Comparison of ENCODE assay signal across 11 cellular contexts in genomic region chr11:70324354-70325115, GRCh38. TPM values are rescaled to one million over a fixed set of nuclear protein-coding genes. Genes with fewer than 3 reads are reported as not detected.
DNase-seq lines count a peak whose midpoint lies in the region; ATAC-seq and TF ChIP-seq lines count a peak whose summit lies in the region.
"Had no signal": no experiment of that assay in that cellular context is flagged by ENCODE, and none has a peak within 500 bp of the region (broad histone marks: within the 10 kb centered on the region; RNA-seq: fewer than 3 reads in every experiment).

No MANE protein-coding gene starts in this region.

- peaks cover 19% of the 10 kb centered on the region for H3K79me2 ChIP-seq in GM23338 (replicated peaks; ENCODE audit: insufficient read depth)

- no peak overlapping the region for H3K4me3 ChIP-seq in GM23338
- no peak overlapping the region for H3K4me3 ChIP-seq in ectodermal cell (ENCODE audit: insufficient read depth, low read depth, low read length)
- H3K4me3 ChIP-seq in skin epidermis = no peak overlapping the region

- TF ChIP-seq CTCF in GM23338 (conservative IDR thresholded peaks at IDR 0.05; ENCODE audit: low read depth in 2 of 2) = no peak
- TF ChIP-seq CTCF in glutamatergic neuron (IDR thresholded peaks at IDR 0.05; ENCODE audit: partially characterized antibody, unreplicated experiment) = no peak

- no peak for DNase-seq in GM23338 (ENCODE audit: low spot score)
- no peak for DNase-seq in glutamatergic neuron
- no peak for DNase-seq in ureter (ENCODE audit: low spot score)
- DNase-seq in HUDEP-2 (lab: John Stamatoyannopoulos, UW; ENCODE audit: unreplicated experiment in 76 of 76) = no peak
- DNase-seq: H7, left ventricle myocardium superior, NCI-H526 treated with DMSO at 0.1 percent for 48 hours had no signal

- peaks cover 30% of the 10 kb centered on the region for H4K20me1 ChIP-seq in GM23338 (replicated peaks; ENCODE audit: insufficient read depth)

- no peaks in the 10 kb centered on the region for H3K27me3 ChIP-seq in GM23338 (ENCODE audit: insufficient read depth)
- H3K27me3 ChIP-seq in ectodermal cell (ENCODE audit: control insufficient read depth, insufficient read depth, low read length, poor library complexity, severe bottlenecking) = no peaks in the 10 kb centered on the region

- no peaks in the 10 kb centered on the region for H3K9me3 ChIP-seq in ectodermal cell (ENCODE audit: control insufficient read depth, low read length)

- H3K36me3 ChIP-seq in GM23338 (ENCODE audit: insufficient read depth) (peaks cover 51% of the 10 kb centered on the region), ectodermal cell (ENCODE audit: control insufficient read depth, insufficient read depth, low read length) (peaks cover 34% of the 10 kb centered on the region)

- H3K27me3 Mint-ChIP-seq in GM23338 (ENCODE audit: insufficient read depth, low read depth, poor library complexity) (peaks cover 3% of the 10 kb centered on the region), glutamatergic neuron (ENCODE audit: unreplicated experiment) (no peaks in the 10 kb centered on the region)

- WGBS in ectodermal cell, 2 experiments = 79 to 81% methylated on average over 10 of the region's 10 CpGs

- H3K36me3 Mint-ChIP-seq in GM23338 (ENCODE audit: low read depth) = peaks cover 58% of the 10 kb centered on the region
- H3K36me3 Mint-ChIP-seq in glutamatergic neuron (ENCODE audit: unreplicated experiment) = peaks cover 5% of the 10 kb centered on the region

- H3K27ac ChIP-seq in GM23338 (ENCODE audit: low read depth) = peak overlapping the region; percentile 52; the same call in 1 of the 2 replicates
- H3K27ac ChIP-seq in ectodermal cell (ENCODE audit: insufficient read depth, low read depth, low read length, poor library complexity, severe bottlenecking) = peak overlapping the region; percentile 55
- H3K27ac ChIP-seq in skin epidermis = peak overlapping the region in 12 of 21 experiments; percentile 10 to 67 (median 40)

- H3F3A ChIP-seq in GM23338 (replicated peaks; ENCODE audit: low read depth) = no peaks in the 10 kb centered on the region

- H3K4me3 Mint-ChIP-seq in GM23338 (no peak overlapping the region), glutamatergic neuron (ENCODE audit: unreplicated experiment) (no peak overlapping the region)
- H3K4me3 Mint-ChIP-seq: T-helper 1 cell treated with Interleukin-12 subunit alpha and Interleukin-12 subunit beta and Interleukin-4 antibody, amounts not matched to agents 30 μg/mL and 1 μg/mL, for 36 hours had no signal

- H3K27ac Mint-ChIP-seq in GM23338 (no peak overlapping the region), glutamatergic neuron (ENCODE audit: unreplicated experiment) (no peak overlapping the region)
- H3K27ac Mint-ChIP-seq: T-helper 1 cell treated with Interleukin-12 subunit alpha and Interleukin-12 subunit beta and Interleukin-4 antibody, amounts not matched to agents 30 μg/mL and 1 μg/mL, for 36 hours had no signal

- no peak overlapping the region for H2AFZ ChIP-seq in GM23338

- H3K4me1 ChIP-seq in GM23338 (ENCODE audit: insufficient read depth) (0 out of 2 replicates have a peak, but pooled peaks cover 3% of the 10 kb centered on the region), ectodermal cell (ENCODE audit: control insufficient read depth, insufficient read depth, low read length) (peaks cover 27% of the 10 kb centered on the region)

- no peaks in the 10 kb centered on the region for H3K9me2 ChIP-seq in GM23338 (ENCODE audit: insufficient read depth)

- no peak overlapping the region for H3K4me2 ChIP-seq in GM23338

- no peaks in the 10 kb centered on the region; the same call in 2 of the 3 replicates for H3K9me3 Mint-ChIP-seq in GM23338
- no peaks in the 10 kb centered on the region for H3K9me3 Mint-ChIP-seq in glutamatergic neuron (ENCODE audit: unreplicated experiment)
- H3K9me3 Mint-ChIP-seq: T-helper 1 cell treated with Interleukin-12 subunit alpha and Interleukin-12 subunit beta and Interleukin-4 antibody, amounts not matched to agents 30 μg/mL and 1 μg/mL, for 36 hours had no signal

- H3K4me1 Mint-ChIP-seq in GM23338 (peaks cover 3% of the 10 kb centered on the region; the same call in 2 of the 3 replicates), glutamatergic neuron (ENCODE audit: low read depth, unreplicated experiment) (no peaks in the 10 kb centered on the region)

- ATAC-seq in GM18867 (IDR thresholded peaks at IDR 0.05; ENCODE audit: unreplicated experiment) (peak; percentile 68), GM23338 (no peak)
- ATAC-seq: left ventricle myocardium superior had no signal

TF ChIP-seq in GM23338, 12 proteins besides CTCF, POLR2A, EP300 and RAD21 (continues in another document):
- TF ChIP-seq ZNF114 (CRISPR knock-in tag; IDR thresholded peaks at IDR 0.05) = no peak
- TF ChIP-seq REST (IDR thresholded peaks at IDR 0.05; ENCODE audit: unreplicated experiment) = no peak
- no peak for TF ChIP-seq ETS1 (IDR thresholded peaks at IDR 0.05)
- TF ChIP-seq EZH2 (IDR thresholded peaks at IDR 0.05; ENCODE audit: low read depth, unreplicated experiment) = no peak
- no peak for TF ChIP-seq ZNF331 (CRISPR knock-in tag; IDR thresholded peaks at IDR 0.05; ENCODE audit: low read depth)
- no peak for TF ChIP-seq POLR2AphosphoS5 (IDR thresholded peaks at IDR 0.05; ENCODE audit: low read depth)
- no peak for TF ChIP-seq EZH2phosphoT487 (IDR thresholded peaks at IDR 0.05; ENCODE audit: unreplicated experiment)

RNA-seq across cellular contexts. Expression of gene PPFIA1, which starts 54.0 kb away (rescaled TPM):
- 62.0 and 66.6 TPM in 2 replicates for total RNA-seq in GM23338 (2014; rRNA removed; shearing (Covaris generic))
- 41.7 and 47.0 TPM in 2 replicates for polyA plus RNA-seq in GM23338 (2016; fragmentation: Nextera tagmentation; extraction: Ambion mirVana)
- 48.8 TPM for polyA plus RNA-seq in ectodermal cell (2013, experiment 1 of 4)
- polyA plus RNA-seq in ectodermal cell (2013, experiment 2 of 4) = 51.9 TPM
- polyA plus RNA-seq in ectodermal cell (2013, experiment 3 of 4) = 36.9 TPM
- 40.4 TPM for polyA plus RNA-seq in ectodermal cell (2013, experiment 4 of 4)
- 98.6 TPM for total RNA-seq in glutamatergic neuron (ENCODE audit: unreplicated experiment)
- 65.2 TPM for total RNA-seq in ureter
